ENCODE assay signal across 15 cellular contexts in genomic region chr19:17114414-17114831, GRCh38. TPM values are rescaled to one million over a fixed set of nuclear protein-coding genes. Genes with fewer than 3 reads are reported as not detected.
A peak's percentile ranks its signal among the peaks of the same experiment; 100 is the strongest.
DNase-seq lines count a peak whose midpoint lies in the region; ATAC-seq and TF ChIP-seq lines count a peak whose summit lies in the region.
"Had no signal": no experiment of that assay in that cellular context is flagged by ENCODE, and none has a peak within 500 bp of the region (broad histone marks: within the 10 kb centered on the region; RNA-seq: fewer than 3 reads in every experiment).

No MANE protein-coding gene starts in this region.

- ATAC-seq in IMR-90 (ENCODE audit: low read depth), result no peak
- ATAC-seq: gastroesophageal sphincter had no signal

- H3K14ac ChIP-seq in IMR-90 (replicated peaks; ENCODE audit: low read depth, low read length), result peak overlapping the region; percentile 12

- intact Hi-C loops in IMR-90 (cut with micrococcal nuclease) (no loop called here), vagina (cut with DNase I) (no loop called here)

- peak overlapping the region; percentile 1; the same call in 1 of the 2 replicates for H3K4me2 ChIP-seq in IMR-90 (ENCODE audit: low read depth, low read length)
- H3K4me2 ChIP-seq: smooth muscle cell had no signal

- H4K91ac ChIP-seq in IMR-90 (ENCODE audit: insufficient read depth, low read depth, low read length), result no peak overlapping the region; the same call in 1 of the 2 replicates

- H2BK5ac ChIP-seq in IMR-90 (ENCODE audit: low read depth, low read length, poor library complexity, severe bottlenecking), result no peak overlapping the region

- TF ChIP-seq POLR2A in IMR-90 (IDR thresholded peaks at IDR 0.05; ENCODE audit: low read depth, low read length) (no peak), vagina (IDR thresholded peaks at IDR 0.05) (no peak)

- peak overlapping the region; percentile 56; the same call in 1 of the 2 replicates for H2BK120ac ChIP-seq in IMR-90 (ENCODE audit: low read depth, low read length)

- in situ Hi-C loops in IMR-90 (cut with MboI; ENCODE audit: low sequenced_read_pairs), result no loop called here

- H3K9me3 ChIP-seq in IMR-90 (ENCODE audit: control insufficient read depth, insufficient read depth, low read length) (no peaks in the 10 kb centered on the region), vagina (no peaks in the 10 kb centered on the region)
- H3K9me3 ChIP-seq: gastroesophageal sphincter, mucosa of descending colon had no signal

- peak overlapping the region; percentile 18; the same call in 1 of the 2 replicates for H3K23ac ChIP-seq in IMR-90 (ENCODE audit: low read depth, low read length)

- no peak overlapping the region for H2BK20ac ChIP-seq in IMR-90 (ENCODE audit: low read depth, low read length)

- peak overlapping the region; percentile 7; the same call in 1 of the 2 replicates for H3K18ac ChIP-seq in IMR-90 (ENCODE audit: low read depth, low read length)

- H3K4me1 ChIP-seq in IMR-90 (ENCODE audit: control insufficient read depth, insufficient read depth, low read length), result peaks cover 11% of the 10 kb centered on the region
- H3K4me1 ChIP-seq in vagina, result peaks cover 55% of the 10 kb centered on the region
- H3K4me1 ChIP-seq: parathyroid adenoma had no signal

- peak overlapping the region; percentile 35; the same call in 1 of the 2 replicates for H4K5ac ChIP-seq in IMR-90 (ENCODE audit: low read depth, low read length)

- peaks cover 26% of the 10 kb centered on the region for H3K9me1 ChIP-seq in IMR-90 (ENCODE audit: insufficient read depth, low read length)

- peaks cover 33 to 97% of the 10 kb centered on the region in 2 experiments for H3K79me1 ChIP-seq in IMR-90 (ENCODE audit: low read depth in 1 of 2, low read length in 2 of 2)

- CTCF ChIA-PET in IMR-90 (lab: Yijun Ruan, JAX), result no interaction called here

- H3K4me3 ChIP-seq in IMR-90 (ENCODE audit: insufficient read depth, low read depth, low read length) (no peak overlapping the region), choroid plexus epithelial cell (ENCODE audit: low read depth, low read length) (no peak overlapping the region), vagina (no peak overlapping the region)
- H3K4me3 ChIP-seq: gastroesophageal sphincter, GM23248, mucosa of descending colon, smooth muscle cell had no signal

- H2AFZ ChIP-seq in IMR-90 (replicated peaks; ENCODE audit: low read length, poor library complexity), result peak overlapping the region; percentile 60
- H2AFZ ChIP-seq: GM23248, parathyroid adenoma had no signal

- POLR2A ChIA-PET in IMR-90 (lab: Charles Lee; ENCODE audit: unreplicated experiment), result no interaction called here

- BruUV-seq in IMR-90 (replicated peaks; lab: Mats Ljungman, UMichigan), result no TSS peak

- peaks cover 82% of the 10 kb centered on the region for H4K20me1 ChIP-seq in IMR-90 (ENCODE audit: insufficient read depth, low read length)

- H3K27ac ChIP-seq in IMR-90 (ENCODE audit: insufficient read depth, low read length) (peak overlapping the region; percentile 82), vagina (peak overlapping the region; percentile 58)
- H3K27ac ChIP-seq: GM23248, parathyroid adenoma had no signal

- no peak overlapping the region; the same call in 1 of the 2 replicates for H3K56ac ChIP-seq in IMR-90 (ENCODE audit: extremely low read depth, insufficient read depth, low read length)

- TF ChIP-seq CTCF in IMR-90 (conservative IDR thresholded peaks at IDR 0.05; ENCODE audit: low read depth, low read length), result no peak
- no peak for TF ChIP-seq CTCF in choroid plexus epithelial cell (conservative IDR thresholded peaks at IDR 0.05; ENCODE audit: low read depth, low read length)
- TF ChIP-seq CTCF in vagina (IDR thresholded peaks at IDR 0.05), result no peak

- peak overlapping the region; percentile 51 for H2AK5ac ChIP-seq in IMR-90 (ENCODE audit: low read depth, low read length)

- DNase-seq in IMR-90, result peak; percentile 57
- DNase-seq in choroid plexus epithelial cell (ENCODE audit: low read depth), result peak; percentile 67
- peak; percentile 55 for DNase-seq in iPS-NIHi7 (ENCODE audit: extremely low spot score)
- no peak for DNase-seq in vagina (ENCODE audit: extremely low spot score in 2 of 2)
- DNase-seq in putamen (ENCODE audit: low spot score), result no peak
- no peak for DNase-seq in NK-92 treated with Interleukin-12 subunit alpha and Interleukin-12 subunit beta, amount 100 ng/mL, for 24 hours (lab: John Stamatoyannopoulos, UW)
- DNase-seq in HK-2 (ENCODE audit: unreplicated experiment), result no peak
- DNase-seq: CD8-positive, alpha-beta memory T cell; effector CD8-positive, alpha-beta T cell; GM23248; mucosa of descending colon; NCI-H1048 had no signal

- TF ChIP-seq RAD21 in IMR-90 (IDR thresholded peaks at IDR 0.05; ENCODE audit: low read length), result no peak

- H3K27me3 ChIP-seq in IMR-90 (ENCODE audit: control insufficient read depth, insufficient read depth, low read length) (no peaks in the 10 kb centered on the region), vagina (no peaks in the 10 kb centered on the region)
- H3K27me3 ChIP-seq: gastroesophageal sphincter had no signal

- H4K8ac ChIP-seq in IMR-90 (ENCODE audit: low read depth in 2 of 2, low read length in 2 of 2), result peak overlapping the region; percentile 66 to 69; a peak in 1 of 4 replicates

- 84% methylated on average over 6 of the region's 12 CpGs; no CpG with 5 or more reads in 1 of the 2 experiments for WGBS in IMR-90 (ENCODE audit: extremely low coverage in 2 of 2, insufficient read length in 1 of 2), 2 experiments

- peak overlapping the region; percentile 4 for H2AK9ac ChIP-seq in IMR-90 (replicated peaks; ENCODE audit: low read depth, low read length, poor library complexity)

- no peak overlapping the region for H3K9ac ChIP-seq in IMR-90 (ENCODE audit: low read depth, low read length)
- H3K9ac ChIP-seq: GM23248, parathyroid adenoma had no signal

- no peak overlapping the region; the same call in 2 of the 3 replicates for H2BK15ac ChIP-seq in IMR-90 (ENCODE audit: low read depth, low read length)

- dilution Hi-C loops in IMR-90 (cut with HindIII; ENCODE audit: low sequenced_read_pairs, unreplicated experiment), result no loop called here

- H3K36me3 ChIP-seq in IMR-90 (ENCODE audit: control insufficient read depth, insufficient read depth, low read length) (peaks cover 51% of the 10 kb centered on the region), vagina (peaks cover 0 to 3% of the 10 kb centered on the region in 2 donors)

- H3K4ac ChIP-seq in IMR-90 (ENCODE audit: low read depth, low read length), result peak overlapping the region; percentile 41; the same call in 1 of the 2 replicates

TF ChIP-seq in IMR-90, 13 proteins besides CTCF, POLR2A, EP300 and RAD21:
- TF ChIP-seq SMC3 (IDR thresholded peaks at IDR 0.05; ENCODE audit: low read depth, low read length), result no peak
- no peak for TF ChIP-seq NFE2L2 (IDR thresholded peaks at IDR 0.05; ENCODE audit: low read depth, low read length)
- TF ChIP-seq RFX5 (IDR thresholded peaks at IDR 0.05; ENCODE audit: low read depth, low read length), result no peak
- no peak for TF ChIP-seq CHD1 (IDR thresholded peaks at IDR 0.05; ENCODE audit: low read depth, low read length)
- no peak for TF ChIP-seq CEBPB (IDR thresholded peaks at IDR 0.05; ENCODE audit: low read depth, low read length)
- no peak for TF ChIP-seq MXI1 (IDR thresholded peaks at IDR 0.05; ENCODE audit: borderline replicate concordance, low read depth, low read length)
- TF ChIP-seq BHLHE40 (IDR thresholded peaks at IDR 0.05; ENCODE audit: low read depth, low read length), result no peak
- TF ChIP-seq ELK1 (IDR thresholded peaks at IDR 0.05; ENCODE audit: borderline replicate concordance, low read depth, low read length), result no peak
- no peak for TF ChIP-seq USF2 (IDR thresholded peaks at IDR 0.05; ENCODE audit: low read depth, low read length)
- no peak for TF ChIP-seq RCOR1 (IDR thresholded peaks at IDR 0.05; ENCODE audit: insufficient replicate concordance, low read length)
- no peak for TF ChIP-seq MAFK (IDR thresholded peaks at IDR 0.05; ENCODE audit: low read depth, low read length)
- TF ChIP-seq MAZ (IDR thresholded peaks at IDR 0.05; ENCODE audit: borderline replicate concordance, low read depth, low read length), result no peak
- TF ChIP-seq FOS (IDR thresholded peaks at IDR 0.05; ENCODE audit: low read depth, low read length), result no peak
TF ChIP-seq in IMR-90: peak in this region for 0.

RNA-seq across cellular contexts. Expression of gene MYO9B, which starts 38.8 kb away (rescaled TPM):
- total RNA-seq in IMR-90 (2012; rRNA removed) (59.7 and 61.8 TPM in 2 replicates), vagina (100 TPM)
- polyA plus RNA-seq in IMR-90 (2012; rRNA removed), result 77.8 and 91.3 TPM in 2 replicates
- 40.1 and 51.5 TPM in 2 replicates for polyA plus RNA-seq in IMR-90 (2012; cell fraction: cytosol; rRNA removed)
- polyA plus RNA-seq in IMR-90 (2012; cell fraction: nucleus; rRNA removed; ENCODE audit: low replicate concordance), result 248 and 366 TPM in 2 replicates

RNA-seq across cellular contexts. Expression of gene HAUS8, which starts 39.2 kb away (rescaled TPM):
- total RNA-seq in IMR-90 (2012; rRNA removed) (3.4 and 3.9 TPM in 2 replicates), vagina (4.7 TPM)
- 12.8 and 14.2 TPM in 2 replicates for polyA plus RNA-seq in IMR-90 (2012; rRNA removed)
- 5.6 and 11.0 TPM in 2 replicates for polyA plus RNA-seq in IMR-90 (2012; cell fraction: cytosol; rRNA removed)
- 9.8 and 12.0 TPM in 2 replicates for polyA plus RNA-seq in IMR-90 (2012; cell fraction: nucleus; rRNA removed; ENCODE audit: low replicate concordance)

Comparison
In these comparisons a context has a peak if more than half of its experiments do, and no peak if none do; other contexts are left out.
1. DNase-seq: peak in IMR-90 (single experiment), choroid plexus epithelial cell (single experiment) and iPS-NIHi7 (single experiment); none in vagina (0 of 2), putamen (single experiment), NK-92 treated with Interleukin-12 subunit alpha and Interleukin-12 subunit beta, amount 100 ng/mL, for 24 hours (single experiment) and HK-2 (single experiment).